ENCODE assay signal across 11 cellular contexts in the genomic region with DNA sequence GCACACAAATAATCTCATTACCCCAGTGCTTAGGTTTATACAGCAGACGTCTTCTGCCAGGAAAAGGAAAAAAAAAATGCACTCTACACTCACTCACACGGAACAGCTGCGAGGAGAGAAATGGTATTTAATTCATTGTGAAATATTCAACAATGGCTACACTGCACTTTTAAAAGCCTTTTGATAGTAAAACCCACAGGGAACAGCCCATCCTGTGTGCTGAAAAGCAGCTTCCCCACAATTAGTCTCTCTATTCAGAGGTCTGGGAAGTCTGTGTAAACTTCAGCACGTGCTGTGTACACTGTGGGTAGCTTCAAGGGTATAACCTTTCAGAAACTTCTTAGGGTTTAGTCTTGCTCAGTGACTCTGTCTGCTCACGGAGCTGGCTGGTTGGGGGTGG. TPM values are rescaled to one million over a fixed set of nuclear protein-coding genes. Genes with fewer than 3 reads are reported as not detected.
A peak's percentile ranks its signal among the peaks of the same experiment; 100 is the strongest.
DNase-seq lines count a peak whose midpoint lies in the region; ATAC-seq and TF ChIP-seq lines count a peak whose summit lies in the region.
"Had no signal": no experiment of that assay in that cellular context is flagged by ENCODE, and none has a peak within 500 bp of the region (broad histone marks: within the 10 kb centered on the region; RNA-seq: fewer than 3 reads in every experiment).

No MANE protein-coding gene starts in this region.

- TF ChIP-seq CTCF in stomach (IDR thresholded peaks at IDR 0.05): no peak

- H3K36me3 ChIP-seq in SJCRH30 (no peaks in the 10 kb centered on the region), stomach (no peaks in the 10 kb centered on the region)
- H3K36me3 ChIP-seq: adrenal gland had no signal

- ATAC-seq in HG03565 (IDR thresholded peaks at IDR 0.05; ENCODE audit: unreplicated experiment) (no peak), HG02798 (IDR thresholded peaks at IDR 0.05; ENCODE audit: poor library complexity, unreplicated experiment) (no peak)
- ATAC-seq: stimulated activated memory B cell treated with anti-CD40 and anti-IgM and Interleukin-4, amounts not matched to agents 10 μg/mL and 1 μg/mL and 100 μg/mL, for 72 hours had no signal

- TF ChIP-seq POLR2A in stomach (IDR thresholded peaks at IDR 0.05) (no peak), erythroblast (IDR thresholded peaks at IDR 0.05; ENCODE audit: low read length) (no peak)

- 4 to 19% (median 12%) methylated on average over 5 of the region's 5 CpGs for WGBS in stomach, 5 donors

- H3K27ac ChIP-seq in SJCRH30 (peak overlapping the region; percentile 49), stomach (peak overlapping the region in 4 of 5 donors; percentile 5 to 26 (median 16))

- DNase-seq in activated effector memory CD4-positive, alpha-beta T cell treated with anti-CD3 and anti-CD28 coated beads, Interleukin-2, amount 50 U/mL, for 16 hours: peak; percentile 53
- no peak for DNase-seq in activated effector memory CD4-positive, alpha-beta T cell treated with Interleukin-2 at 50 U/mL for 16 hours
- DNase-seq in SJCRH30 (peak; percentile 39 to 71), foreskin melanocyte (peak; percentile 93), stomach (no peak), erythroblast (lab: John Stamatoyannopoulos, UW) (no peak)
- DNase-seq: adrenal gland, Calu3 had no signal

- intact Hi-C loops in stomach (cut with DNase I; ENCODE audit: low total_unique reads): no loop called here

- no peak for TF ChIP-seq EP300 in stomach (IDR thresholded peaks at IDR 0.05)

- peaks cover 15% of the 10 kb centered on the region for H3K4me1 ChIP-seq in SJCRH30
- H3K4me1 ChIP-seq in stomach: peaks cover 7 to 32% (median 20%) of the 10 kb centered on the region in 4 donors

- no peaks in the 10 kb centered on the region for H3K9me3 ChIP-seq in SJCRH30 (replicated peaks)
- no peaks in the 10 kb centered on the region for H3K9me3 ChIP-seq in stomach
- H3K9me3 ChIP-seq: adrenal gland had no signal

- H3K4me3 ChIP-seq in SJCRH30 (peak overlapping the region; percentile 37), stomach (no peak overlapping the region)
- H3K4me3 ChIP-seq: adrenal gland had no signal

- no peaks in the 10 kb centered on the region for H3K27me3 ChIP-seq in SJCRH30
- H3K27me3 ChIP-seq in stomach: no peaks in the 10 kb centered on the region
- H3K27me3 ChIP-seq: adrenal gland had no signal

RNA-seq across cellular contexts. Expression of a gene that starts 42.7 kb away (rescaled TPM):
- 32.8 and 43.9 TPM in 2 replicates for total RNA-seq in SJCRH30 (2014; rRNA removed; shearing (Covaris generic))
- 10 to 100 TPM in 4 of 5 donors, 1 to 10 TPM in 1; 8.8 to 72.5 (median 24.6) TPM for total RNA-seq in stomach
- 10 to 100 TPM in 2 of 3 donors, 1 to 10 TPM in 1; 7.0 to 35.4 (median 20.4) TPM for polyA plus RNA-seq in stomach

Comparison
In these comparisons a context has a peak if more than half of its experiments do, and no peak if none do; other contexts are left out.
1. DNase-seq: peak in activated effector memory CD4-positive, alpha-beta T cell treated with anti-CD3 and anti-CD28 coated beads, Interleukin-2, amount 50 U/mL, for 16 hours (single experiment), SJCRH30 (2 of 2) and foreskin melanocyte (single experiment); none in activated effector memory CD4-positive, alpha-beta T cell treated with Interleukin-2 at 50 U/mL for 16 hours (single experiment), stomach (single experiment) and erythroblast (0 of 2).